Comparison of ENCODE assay signal across 8 cellular contexts in genomic region chr19:34772697-34773554, GRCh38. TPM values are rescaled to one million over a fixed set of nuclear protein-coding genes. Genes with fewer than 3 reads are reported as not detected.
A peak's percentile ranks its signal among the peaks of the same experiment; 100 is the strongest.
DNase-seq lines count a peak whose midpoint lies in the region; ATAC-seq, FAIRE-seq and TF ChIP-seq lines count a peak whose summit lies in the region.

TSS of gene ZNF599 (minus strand) at chr19:34773215. CDS start at chr19:34772841, 374 bp downstream.

- H3K18ac ChIP-seq in H1 (ENCODE audit: extremely low read depth, low read length): no peak within 1 kb of the TSS

- H3K79me2 ChIP-seq in H1 (ENCODE audit: control insufficient read depth in 1 of 2, insufficient read depth in 2 of 2, low read length in 2 of 2): no peaks in the 10 kb centered on the region

- no peak within 1 kb of the TSS for H3K56ac ChIP-seq in H1 (replicated peaks; ENCODE audit: insufficient read length, low read depth, low read length)

- no peak for TF ChIP-seq POLR2A in H1 (IDR thresholded peaks at IDR 0.05; ENCODE audit: control extremely low read depth in 1 of 2, low read depth in 2 of 2, low read length in 2 of 2)

- peaks cover 5% of the 10 kb centered on the region for H3K4me1 Mint-ChIP-seq in memory B cell

- H3K4me3 ChIP-seq in BLaER1 (peak within 1 kb of the TSS; percentile 95), H1 (ENCODE audit: extremely low read depth in 1 of 4, insufficient read depth in 2 of 4, low read depth in 3 of 4, low read length in 4 of 4) (peak within 1 kb of the TSS; percentile 78 to 93 (median 82))

- ATAC-seq in HG03439 (IDR thresholded peaks at IDR 0.05; ENCODE audit: unreplicated experiment): peak; percentile 95
- peak; percentile 99 for ATAC-seq in memory B cell (ENCODE audit: low read depth)

- peaks cover 4% of the 10 kb centered on the region for H3K27me3 Mint-ChIP-seq in memory B cell

- no peaks in the 10 kb centered on the region for H3K79me1 ChIP-seq in H1 (ENCODE audit: low read depth, low read length)

- WGBS in H1 (ENCODE audit: extremely low coverage in 1 of 2, insufficient coverage in 1 of 2, insufficient read length in 1 of 2, insufficient replicate concordance in 2 of 2, low coverage in 1 of 2, low lambda C conversion rate in 2 of 2, missing lambda C conversion rate in 1 of 2), 2 experiments: 3% methylated on average over 69 of the region's 69 CpGs; no CpG with 5 or more reads in 1 of the 2 experiments

- no peak within 1 kb of the TSS for H4K5ac ChIP-seq in H1 (ENCODE audit: insufficient read length, low read depth, low read length)

- no peak for TF ChIP-seq RAD21 in H1 (IDR thresholded peaks at IDR 0.05 in 1 of 2, conservative IDR thresholded peaks at IDR 0.05 in 1 of 2; ENCODE audit: low read depth in 2 of 2, low read length in 2 of 2)

- H3K14ac ChIP-seq in H1 (ENCODE audit: insufficient read length): no peak within 1 kb of the TSS

- H3K9ac ChIP-seq in BLaER1: peak within 1 kb of the TSS; percentile 83
- H3K9ac ChIP-seq in H1 (replicated peaks in 1 of 4; ENCODE audit: extremely low read depth in 1 of 4, low read depth in 3 of 4, low read length in 3 of 4): peak within 1 kb of the TSS in 3 of 4 experiments; percentile 1 to 78 (median 41); a peak in 5 of 7 replicates

- peaks cover 10% of the 10 kb centered on the region for H3K36me3 Mint-ChIP-seq in memory B cell

- CTCF ChIA-PET in H1 (lab: Charles Lee; ENCODE audit: partially characterized antibody): interaction anchor here (0.8 to 3.8 kb wide), 3 partner anchors 35 to 392 kb away, joined by 3 to 10 read pairs (median 3); no protein-coding TSS in a partner anchor

- H3K23ac ChIP-seq in H1 (ENCODE audit: insufficient read length): no peak within 1 kb of the TSS

- TF ChIP-seq CTCF in H1 (IDR thresholded peaks at IDR 0.05; ENCODE audit: control extremely low read depth in 1 of 3, insufficient read depth in 1 of 3, low read depth in 1 of 3, low read length in 3 of 3): no peak

- H2AFZ ChIP-seq in H1 (ENCODE audit: low read length): peak within 1 kb of the TSS; percentile 98; the same call in 1 of the 2 replicates

- H3K4me2 ChIP-seq in BLaER1: peak within 1 kb of the TSS; percentile 98
- peak within 1 kb of the TSS; percentile 75 to 92 for H3K4me2 ChIP-seq in H1 (ENCODE audit: insufficient read depth in 1 of 2, low read depth in 2 of 2, low read length in 2 of 2)

- H2BK120ac ChIP-seq in H1 (replicated peaks; ENCODE audit: low read depth, low read length): no peak within 1 kb of the TSS

- no peak within 1 kb of the TSS for H4K8ac ChIP-seq in H1 (ENCODE audit: extremely low read depth, insufficient read depth, low read length)

- no peaks in the 10 kb centered on the region for H3K27me3 ChIP-seq in BLaER1
- peaks cover 0 to 5% (median 2%) of the 10 kb centered on the region in 4 experiments; a peak in 3 of 7 replicates for H3K27me3 ChIP-seq in H1 (replicated peaks in 1 of 4; ENCODE audit: control insufficient read depth in 3 of 4, extremely low read depth in 1 of 4, insufficient read depth in 3 of 4, low read length in 3 of 4)

- H3K27ac ChIP-seq in BLaER1 (peak within 1 kb of the TSS; percentile 79), H1 (ENCODE audit: low read depth, low read length) (no peak within 1 kb of the TSS)

- no peak within 1 kb of the TSS for H2BK20ac ChIP-seq in H1 (ENCODE audit: low read length)

- peaks cover 4% of the 10 kb centered on the region for H3K9me3 Mint-ChIP-seq in memory B cell

- H4K91ac ChIP-seq in H1 (replicated peaks; ENCODE audit: insufficient read length, low read length): no peak within 1 kb of the TSS

- no peak for TF ChIP-seq EP300 in H1 (IDR thresholded peaks at IDR 0.05; ENCODE audit: borderline replicate concordance in 1 of 2, low read depth in 2 of 2, low read length in 2 of 2)

- H3K9me3 ChIP-seq in BLaER1: peaks cover 32% of the 10 kb centered on the region; the same call in 1 of the 2 replicates
- H3K9me3 ChIP-seq in H1 (ENCODE audit: insufficient read depth in 2 of 2, low read depth in 1 of 2, low read length in 1 of 2): peaks cover 0 to 3% of the 10 kb centered on the region in 2 experiments; a peak in 1 of 4 replicates

- no peak within 1 kb of the TSS for H2BK12ac ChIP-seq in H1 (ENCODE audit: low read depth, low read length)

- POLR2A ChIA-PET in H1 (lab: Charles Lee; ENCODE audit: partially characterized antibody): interaction anchor here (1.6 kb wide), 1 partner anchor 154 kb away, joined by 3 read pairs; no protein-coding TSS in a partner anchor

- no peak within 1 kb of the TSS for H2BK15ac ChIP-seq in H1 (ENCODE audit: low read length)

- peaks cover 6% of the 10 kb centered on the region; the same call in 1 of the 2 replicates for H3K23me2 ChIP-seq in H1 (ENCODE audit: low read depth, low read length)

- H3K36me3 ChIP-seq in BLaER1 (peaks cover 38% of the 10 kb centered on the region), H1 (ENCODE audit: control insufficient read depth in 2 of 4, insufficient read depth in 4 of 4, low read length in 3 of 4) (0 out of 8 replicates have a peak, but pooled peaks cover 0 to 4% (median 0%) of the 10 kb centered on the region in 4 experiments)

- H3K27ac Mint-ChIP-seq in memory B cell: peak within 1 kb of the TSS; percentile 31

- H3K4ac ChIP-seq in H1 (replicated peaks; ENCODE audit: insufficient read length, low read depth, low read length): no peak within 1 kb of the TSS

- DNase-seq in GM19238 (ENCODE audit: insufficient read length, low spot score) (peak; percentile 77), NCI-H524 (lab: John Stamatoyannopoulos, UW) (peak; percentile 85 to 90), H1 (ENCODE audit: low read depth in 1 of 2, low spot score in 2 of 2) (peak; percentile 64 to 91), memory B cell (ENCODE audit: low spot score in 2 of 2) (peak; percentile 88 to 90)
- DNase-seq in activated CD8-positive, alpha-beta memory T cell treated with anti-CD3 and anti-CD28 coated beads for 1 hour (ENCODE audit: extremely low read depth in 1 of 2, low read depth in 1 of 2): peak; percentile 69 to 85
- DNase-seq in stimulated activated CD8-positive, alpha-beta memory T cell treated with anti-CD3 and anti-CD28 coated beads, Interleukin-12 subunit alpha, Interleukin-12 subunit beta, amount 100 ng/mL, for 1 hour (ENCODE audit: low read depth): peak; percentile 80

- H2BK5ac ChIP-seq in H1 (ENCODE audit: low read depth, low read length): no peak within 1 kb of the TSS

- H2AK5ac ChIP-seq in H1 (ENCODE audit: low read depth, low read length): no peak within 1 kb of the TSS

- peak within 1 kb of the TSS; percentile 93 for H3K4me3 Mint-ChIP-seq in memory B cell

- peak; percentile 84 for FAIRE-seq in H1 (lab: Jason Lieb, UNC)

- peaks cover 10% of the 10 kb centered on the region for H3K4me1 ChIP-seq in BLaER1
- H3K4me1 ChIP-seq in H1 (replicated peaks in 1 of 4; ENCODE audit: control insufficient read depth in 3 of 4, insufficient read depth in 4 of 4, low read length in 3 of 4): peaks cover 0 to 4% (median 0%) of the 10 kb centered on the region in 4 experiments; a peak in 1 of 7 replicates

- no peaks in the 10 kb centered on the region for H4K20me1 ChIP-seq in BLaER1
- H4K20me1 ChIP-seq in H1 (replicated peaks in 1 of 2; ENCODE audit: control insufficient read depth in 1 of 2, insufficient read depth in 2 of 2, low read length in 2 of 2): no peaks in the 10 kb centered on the region

TF ChIP-seq in H1, 55 proteins besides CTCF, POLR2A, EP300 and RAD21:
- TF ChIP-seq RBBP5 (IDR thresholded peaks at IDR 0.05; ENCODE audit: borderline replicate concordance, low read depth, low read length) (no peak), SIN3A (conservative IDR thresholded peaks at IDR 0.05 in 1 of 2, IDR thresholded peaks at IDR 0.05 in 1 of 2; ENCODE audit: low read depth in 1 of 2, low read length in 2 of 2) (peak; percentile 18 to 88; a peak in 2 of 4 replicates), TAF1 (IDR thresholded peaks at IDR 0.05; ENCODE audit: low read depth, low read length) (0 out of 2 replicates have a peak, but pooled peaks have one; percentile 27), CREB1 (IDR thresholded peaks at IDR 0.05) (peak; percentile 56; the same call in 1 of the 2 replicates), EGR1 (IDR thresholded peaks at IDR 0.05; ENCODE audit: borderline replicate concordance, low read depth, low read length) (peak; percentile 54; the same call in 1 of the 2 replicates), SIX5 (IDR thresholded peaks at IDR 0.05; ENCODE audit: low read depth, low read length) (peak; percentile 72), SAP30 (IDR thresholded peaks at IDR 0.05; ENCODE audit: insufficient read depth, insufficient replicate concordance, low read length) (no peak), TEAD4 (IDR thresholded peaks at IDR 0.05; ENCODE audit: low read depth, low read length) (no peak), SRF (IDR thresholded peaks at IDR 0.05; ENCODE audit: low read depth, low read length) (0 out of 2 replicates have a peak, but pooled peaks have one; percentile 13), E2F6 (IDR thresholded peaks at IDR 0.05) (peak; percentile 77), RFX5 (IDR thresholded peaks at IDR 0.05; ENCODE audit: borderline replicate concordance, low read depth, low read length) (no peak), PHF8 (conservative IDR thresholded peaks at IDR 0.05; ENCODE audit: low read depth, low read length) (peak; percentile 52; the same call in 1 of the 2 replicates), KDM4A (IDR thresholded peaks at IDR 0.05; ENCODE audit: low read depth, low read length, severe bottlenecking) (peak; percentile 84), MAX (IDR thresholded peaks at IDR 0.05) (peak; percentile 56; the same call in 1 of the 2 replicates), GABPA (IDR thresholded peaks at IDR 0.05; ENCODE audit: borderline replicate concordance, insufficient read depth, low read length) (peak; percentile 95)

RNA-seq across cellular contexts. Expression of gene ZNF599, which starts in this region (rescaled TPM):
- total RNA-seq in H1 (2021; fragmentation: NEBNext Ultra II Directional; extraction: Animal tissue kit (Norgen Biotek cat#: 25700)): 3.8 and 4.8 TPM in 2 replicates
- polyA plus RNA-seq in H1 (2011; rRNA removed): 5.4 and 6.5 TPM in 2 replicates
- 4.7 TPM for polyA plus RNA-seq in H1 (2011; cell fraction: cytosol; rRNA removed)
- 4.8 TPM for polyA plus RNA-seq in H1 (2011; cell fraction: nucleus; rRNA removed)
- polyA plus RNA-seq in H1 (2012, experiment 1 of 2): 2.9 to 3.9 TPM (median 3.3 TPM) in 4 replicates
- 2.5 TPM for polyA plus RNA-seq in H1 (2012, experiment 2 of 2)
- 3.3 TPM for polyA plus RNA-seq in H1 (2013, experiment 1 of 2)
- polyA plus RNA-seq in H1 (2013, experiment 2 of 2): 2.4 TPM
- polyA minus RNA-seq in H1 (2011; rRNA and poly(A)+ RNA removed): 1.5 and 2.0 TPM in 2 replicates
- 1.7 TPM for polyA minus RNA-seq in H1 (2011; cell fraction: cytosol; rRNA and poly(A)+ RNA removed)
- polyA minus RNA-seq in H1 (2011; cell fraction: nucleus; rRNA and poly(A)+ RNA removed): 3.8 TPM
